Comparison of ENCODE assay signal across 9 cellular contexts in genomic region chr15:91407237-91407889, GRCh38.
DNase-seq lines count a peak whose midpoint lies in the region; ATAC-seq and TF ChIP-seq lines count a peak whose summit lies in the region.
"Had no signal": no experiment of that assay in that cellular context is flagged by ENCODE, and none has a peak within 500 bp of the region (broad histone marks: within the 10 kb centered on the region; RNA-seq: fewer than 3 reads in every experiment).

No MANE protein-coding gene starts in this region.

- H3K9me3 ChIP-seq in lower lobe of right lung (no peaks in the 10 kb centered on the region), neural progenitor cell (ENCODE audit: low read depth) (no peaks in the 10 kb centered on the region), sigmoid colon (no peaks in the 10 kb centered on the region)
- H3K9me3 ChIP-seq: suprapubic skin had no signal

- peak; percentile 10 for DNase-seq in GM19238 (ENCODE audit: insufficient read length, low spot score)
- peak; percentile 82 for DNase-seq in M059J (ENCODE audit: low read depth)
- peak; percentile 60 for DNase-seq in activated CD8-positive, alpha-beta T cell treated with anti-CD3 and anti-CD28 coated beads, Interleukin-2, amount 10 ng/mL, durations not matched to agents 7 days and 5 days
- no peak for DNase-seq in lower lobe of right lung
- no peak for DNase-seq in neural progenitor cell (ENCODE audit: low spot score)
- no peak for DNase-seq in sigmoid colon

- H3K36me3 Mint-ChIP-seq in activated CD8-positive, alpha-beta T cell treated with anti-CD3 and anti-CD28 coated beads, Interleukin-2, amount 10 ng/mL, durations not matched to agents 7 days and 5 days (ENCODE audit: low read depth) = no peaks in the 10 kb centered on the region
- H3K36me3 Mint-ChIP-seq in neural progenitor cell = no peaks in the 10 kb centered on the region

- no peaks in the 10 kb centered on the region for H3K36me3 ChIP-seq in lower lobe of right lung
- H3K36me3 ChIP-seq in neural progenitor cell = no peaks in the 10 kb centered on the region
- H3K36me3 ChIP-seq in sigmoid colon = no peaks in the 10 kb centered on the region
- H3K36me3 ChIP-seq: suprapubic skin had no signal

- H3K27me3 ChIP-seq in lower lobe of right lung (ENCODE audit: low read depth) (no peaks in the 10 kb centered on the region), neural progenitor cell (no peaks in the 10 kb centered on the region), sigmoid colon (no peaks in the 10 kb centered on the region)
- H3K27me3 ChIP-seq: suprapubic skin had no signal

- no peaks in the 10 kb centered on the region for H3K9me3 Mint-ChIP-seq in activated CD8-positive, alpha-beta T cell treated with anti-CD3 and anti-CD28 coated beads, Interleukin-2, amount 10 ng/mL, durations not matched to agents 7 days and 5 days (ENCODE audit: insufficient read depth)
- no peaks in the 10 kb centered on the region for H3K9me3 Mint-ChIP-seq in neural progenitor cell

- H3K4me1 Mint-ChIP-seq in activated CD8-positive, alpha-beta T cell treated with anti-CD3 and anti-CD28 coated beads, Interleukin-2, amount 10 ng/mL, durations not matched to agents 7 days and 5 days (ENCODE audit: low read depth) = peaks cover 23% of the 10 kb centered on the region
- peaks cover 10% of the 10 kb centered on the region for H3K4me1 Mint-ChIP-seq in neural progenitor cell

- no peak for TF ChIP-seq EP300 in sigmoid colon (IDR thresholded peaks at IDR 0.05)

- TF ChIP-seq CTCF in lower lobe of right lung (IDR thresholded peaks at IDR 0.05) (no peak), neural progenitor cell (IDR thresholded peaks at IDR 0.05) (no peak), sigmoid colon (IDR thresholded peaks at IDR 0.05) (no peak)

- H3K9ac ChIP-seq in neural progenitor cell = no peak overlapping the region

- H3F3A ChIP-seq in neural progenitor cell (ENCODE audit: low read depth) = no peaks in the 10 kb centered on the region

- H2AFZ ChIP-seq in neural progenitor cell (replicated peaks) = no peak overlapping the region

- ATAC-seq in activated CD8-positive, alpha-beta T cell treated with anti-CD3 and anti-CD28 coated beads, Interleukin-2, amount 10 ng/mL, durations not matched to agents 7 days and 5 days = peak; percentile 74
- ATAC-seq in lower lobe of right lung (peak; percentile 52 to 70), HG03469 (IDR thresholded peaks at IDR 0.05; ENCODE audit: unreplicated experiment) (no peak), HG03520 (IDR thresholded peaks at IDR 0.05; ENCODE audit: unreplicated experiment) (no peak)

- H3K4me3 ChIP-seq in lower lobe of right lung = no peak overlapping the region
- H3K4me3 ChIP-seq in neural progenitor cell = no peak overlapping the region
- no peak overlapping the region for H3K4me3 ChIP-seq in sigmoid colon
- H3K4me3 ChIP-seq: suprapubic skin had no signal

- H3K79me2 ChIP-seq in neural progenitor cell (ENCODE audit: low read depth) = no peaks in the 10 kb centered on the region

- POLR2A ChIA-PET in activated CD8-positive, alpha-beta T cell treated with anti-CD3 and anti-CD28 coated beads, Interleukin-2, amount 10 ng/mL, durations not matched to agents 7 days and 5 days (lab: Charles Lee) = no interaction called here

- no peak for TF ChIP-seq POLR2A in sigmoid colon (IDR thresholded peaks at IDR 0.05)

- no peak overlapping the region for H3K4me3 Mint-ChIP-seq in activated CD8-positive, alpha-beta T cell treated with anti-CD3 and anti-CD28 coated beads, Interleukin-2, amount 10 ng/mL, durations not matched to agents 7 days and 5 days
- H3K4me3 Mint-ChIP-seq in neural progenitor cell = no peak overlapping the region

- H3K4me1 ChIP-seq in lower lobe of right lung = peaks cover 6% of the 10 kb centered on the region
- H3K4me1 ChIP-seq in neural progenitor cell = peaks cover 5% of the 10 kb centered on the region
- H3K4me1 ChIP-seq in sigmoid colon = peaks cover 0 to 8% (median 0%) of the 10 kb centered on the region in 4 donors

- H4K20me1 ChIP-seq in neural progenitor cell (ENCODE audit: low read depth) = no peaks in the 10 kb centered on the region

- peak overlapping the region; percentile 33 for H3K27ac Mint-ChIP-seq in activated CD8-positive, alpha-beta T cell treated with anti-CD3 and anti-CD28 coated beads, Interleukin-2, amount 10 ng/mL, durations not matched to agents 7 days and 5 days
- no peak overlapping the region for H3K27ac Mint-ChIP-seq in neural progenitor cell

- H3K27ac ChIP-seq in lower lobe of right lung = no peak overlapping the region
- H3K27ac ChIP-seq in neural progenitor cell = no peak overlapping the region
- H3K27ac ChIP-seq in sigmoid colon = no peak overlapping the region
- H3K27ac ChIP-seq: suprapubic skin had no signal

- CTCF ChIA-PET in activated CD8-positive, alpha-beta T cell treated with anti-CD3 and anti-CD28 coated beads, Interleukin-2, amount 10 ng/mL, durations not matched to agents 7 days and 5 days (lab: Charles Lee) = no interaction called here

- peaks cover 11% of the 10 kb centered on the region for H3K27me3 Mint-ChIP-seq in activated CD8-positive, alpha-beta T cell treated with anti-CD3 and anti-CD28 coated beads, Interleukin-2, amount 10 ng/mL, durations not matched to agents 7 days and 5 days (ENCODE audit: low read depth)
- no peaks in the 10 kb centered on the region for H3K27me3 Mint-ChIP-seq in neural progenitor cell (ENCODE audit: insufficient read depth, low read depth)

- intact Hi-C loops in lower lobe of right lung (cut with DNase I) (no loop called here), sigmoid colon (cut with DNase I) (no loop called here)

- no peak overlapping the region for H3K4me2 ChIP-seq in neural progenitor cell

- WGBS in sigmoid colon, 2 donors = 49 to 63% methylated on average over 5 of the region's 5 CpGs

Comparison
In these comparisons a context has a peak if more than half of its experiments do, and no peak if none do; other contexts are left out.
1. DNase-seq: peak in GM19238 (single experiment), M059J (single experiment) and activated CD8-positive, alpha-beta T cell treated with anti-CD3 and anti-CD28 coated beads, Interleukin-2, amount 10 ng/mL, durations not matched to agents 7 days and 5 days (single experiment); none in lower lobe of right lung (single experiment), neural progenitor cell (single experiment) and sigmoid colon (single experiment).
2. ATAC-seq: peak in activated CD8-positive, alpha-beta T cell treated with anti-CD3 and anti-CD28 coated beads, Interleukin-2, amount 10 ng/mL, durations not matched to agents 7 days and 5 days (single experiment) and lower lobe of right lung (2 of 2); none in HG03469 (single experiment) and HG03520 (single experiment).